Comparison of ENCODE assay signal across 8 cellular contexts in genomic region chr11:77473001-77473800, GRCh38. TPM values are rescaled to one million over a fixed set of nuclear protein-coding genes. Genes with fewer than 3 reads are reported as not detected.
DNase-seq lines count a peak whose midpoint lies in the region; ATAC-seq and TF ChIP-seq lines count a peak whose summit lies in the region.

No MANE protein-coding gene starts in this region.

- WGBS in endodermal cell (ENCODE audit: insufficient coverage in 1 of 2, insufficient read length in 1 of 2), 2 experiments: 0% methylated on average over 5 to 64 of the region's 79 CpGs

- no peaks in the 10 kb centered on the region for H3K27me3 Mint-ChIP-seq in endodermal cell (ENCODE audit: insufficient read depth)

- H3K4me1 Mint-ChIP-seq in endodermal cell: peaks cover 42% of the 10 kb centered on the region

- peak overlapping the region; percentile 94 for H3K4me3 ChIP-seq in endodermal cell (ENCODE audit: low read length)
- H3K4me3 ChIP-seq in mucosa of descending colon: peak overlapping the region; percentile 51

- peak overlapping the region; percentile 64 for H3K9ac ChIP-seq in endodermal cell (ENCODE audit: extremely low read depth, low read length, poor library complexity, severe bottlenecking)

- intact Hi-C loops in mucosa of descending colon (cut with DNase I, micrococcal nuclease): loop anchor here in 1 of 2 donors (10.0 kb wide), 1 partner anchor 72 kb away; no protein-coding TSS in a partner anchor

- H3K9me3 Mint-ChIP-seq in endodermal cell: no peaks in the 10 kb centered on the region

- ATAC-seq in GM21526 (IDR thresholded peaks at IDR 0.05; ENCODE audit: low FRiP score, unreplicated experiment): peak; percentile 36
- ATAC-seq in mucosa of descending colon: peak; percentile 64

- peak overlapping the region; percentile 92 for H3K27ac Mint-ChIP-seq in endodermal cell

- H3K9me3 ChIP-seq in endodermal cell (ENCODE audit: control insufficient read depth, low read length): no peaks in the 10 kb centered on the region
- no peaks in the 10 kb centered on the region for H3K9me3 ChIP-seq in mucosa of descending colon

- H3K36me3 ChIP-seq in endodermal cell (ENCODE audit: control insufficient read depth, insufficient read depth, low read length): no peaks in the 10 kb centered on the region
- no peaks in the 10 kb centered on the region for H3K36me3 ChIP-seq in mucosa of descending colon (ENCODE audit: low read depth)

- H3K4me1 ChIP-seq in endodermal cell (ENCODE audit: control insufficient read depth, insufficient read depth, low read length) (peaks cover 6% of the 10 kb centered on the region), mucosa of descending colon (ENCODE audit: low read depth) (peaks cover 35% of the 10 kb centered on the region)

- peak overlapping the region; percentile 76 for H3K4me3 Mint-ChIP-seq in endodermal cell

- H3K27ac ChIP-seq in endodermal cell (ENCODE audit: low read depth, low read length): peak overlapping the region; percentile 71

- DNase-seq in D341Med (ENCODE audit: low spot score) (peak; percentile 73), NCI-H1092 (lab: John Stamatoyannopoulos, UW) (peak; percentile 56), endodermal cell (peak; percentile 89), mucosa of descending colon (peak; percentile 71 to 78 (median 75)), GF-D8 (lab: John Stamatoyannopoulos, UW) (no peak)
- peak; percentile 13 for DNase-seq in activated CD8-positive, alpha-beta memory T cell treated with anti-CD3 and anti-CD28 coated beads, Interleukin-2, amount 50 U/mL, for 1 hour (ENCODE audit: extremely low read depth)
- peak; percentile 11 to 17 for DNase-seq in stimulated activated CD8-positive, alpha-beta memory T cell treated with anti-CD3 and anti-CD28 coated beads, Interleukin-7, amount 100 ng/mL, for 1 hour (ENCODE audit: low read depth in 2 of 2)

- TF ChIP-seq CTCF in endodermal cell (conservative IDR thresholded peaks at IDR 0.05) (no peak), mucosa of descending colon (IDR thresholded peaks at IDR 0.05) (no peak)

- H3K36me3 Mint-ChIP-seq in endodermal cell (ENCODE audit: low read depth): no peaks in the 10 kb centered on the region

- H3K27me3 ChIP-seq in endodermal cell (ENCODE audit: control insufficient read depth, insufficient read depth, low read length, poor library complexity, severe bottlenecking): no peaks in the 10 kb centered on the region

RNA-seq across cellular contexts. Expression of gene PAK1, which starts 0.7 kb away (rescaled TPM):
- total RNA-seq in endodermal cell (10 to 100 TPM; 91.3 to 94.9 TPM), mucosa of descending colon (100 to 1,000 TPM in 2 of 3 donors, 10 to 100 TPM in 1; 73.5 to 125 (median 116) TPM)
- 77.0 TPM for polyA plus RNA-seq in endodermal cell (2013, experiment 1 of 2)
- 66.0 TPM for polyA plus RNA-seq in endodermal cell (2013, experiment 2 of 2)
